ENCODE assay signal across 36 cellular contexts in the genomic region with DNA sequence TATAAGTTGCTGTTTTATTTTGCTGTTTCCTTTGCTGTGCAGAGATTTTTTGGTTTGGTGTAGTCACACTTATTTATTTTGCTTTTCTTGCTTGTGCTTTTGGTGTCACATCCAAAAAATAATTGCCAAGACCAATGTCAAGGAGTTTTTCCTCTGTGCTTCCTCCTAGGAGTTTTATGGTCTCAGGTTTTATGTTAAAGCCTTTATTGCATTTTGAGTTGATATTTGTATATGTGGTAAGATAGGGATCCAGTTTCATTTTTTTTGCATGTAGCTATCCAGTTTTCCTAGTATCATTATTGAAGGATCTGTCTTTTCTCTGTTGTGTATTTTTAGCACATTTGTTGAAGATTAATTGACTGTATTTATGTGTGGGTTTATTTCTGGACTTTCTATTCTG.
A peak's percentile ranks its signal among the peaks of the same experiment; 100 is the strongest.
DNase-seq lines count a peak whose midpoint lies in the region; ATAC-seq, FAIRE-seq and TF ChIP-seq lines count a peak whose summit lies in the region.
"Had no signal": no experiment of that assay in that cellular context is flagged by ENCODE, and none has a peak within 500 bp of the region (broad histone marks: within the 10 kb centered on the region; RNA-seq: fewer than 3 reads in every experiment).

No MANE protein-coding gene starts in this region.

- no peak overlapping the region for H3K4me3 Mint-ChIP-seq in Calu3 (ENCODE audit: low read depth, unreplicated experiment)
- H3K4me3 Mint-ChIP-seq: B cell; CD14-positive monocyte; CD4-positive, alpha-beta memory T cell; CD4-positive, alpha-beta T cell; CD4-positive, CD25-positive, alpha-beta regulatory T cell; CD8-positive, alpha-beta memory T cell; CD8-positive, alpha-beta T cell had no signal

- H3K4me1 Mint-ChIP-seq in Calu3 (ENCODE audit: low read depth, unreplicated experiment), result peaks cover 45% of the 10 kb centered on the region
- H3K4me1 Mint-ChIP-seq: B cell; CD4-positive, alpha-beta memory T cell; CD4-positive, CD25-positive, alpha-beta regulatory T cell; CD8-positive, alpha-beta memory T cell had no signal

- H3K27me3 ChIP-seq in spleen (replicated peaks in 1 of 7), result no peaks in the 10 kb centered on the region
- H3K27me3 ChIP-seq: BE2C; BLaER1; BLaER1 treated with 17β-estradiol and CSF1 and Interleukin-3, amounts not matched to agents 10 nM and 100 nM had no signal

- peaks cover 83% of the 10 kb centered on the region for H3K36me3 Mint-ChIP-seq in Calu3 (ENCODE audit: insufficient read depth, unreplicated experiment)
- H3K36me3 Mint-ChIP-seq: CD14-positive monocyte; CD4-positive, alpha-beta memory T cell; CD4-positive, CD25-positive, alpha-beta regulatory T cell; CD8-positive, alpha-beta memory T cell; CD8-positive, alpha-beta T cell had no signal

- H3K36me3 ChIP-seq in mucosa of descending colon (ENCODE audit: low read depth) (no peaks in the 10 kb centered on the region), spleen (no peaks in the 10 kb centered on the region)
- H3K36me3 ChIP-seq: BLaER1; BLaER1 treated with 17β-estradiol and CSF1 and Interleukin-3, amounts not matched to agents 10 nM and 100 nM had no signal

- DNase-seq in Calu3, result no peak
- no peak for DNase-seq in left colon
- DNase-seq in mucosa of descending colon, result no peak
- no peak for DNase-seq in spleen
- no peak for DNase-seq in activated effector memory CD4-positive, alpha-beta T cell treated with Interleukin-2 at 50 U/mL for 16 hours
- DNase-seq in UCSD-AML1 (lab: John Stamatoyannopoulos, UW; ENCODE audit: unreplicated experiment), result no peak
- DNase-seq: 8988T; ACHN; AML-193; BE2C; C1 segment of cervical spinal cord; Caco-2; CD4-positive, alpha-beta memory T cell; CD4-positive, alpha-beta T cell; CD4-positive, CD25-positive, alpha-beta regulatory T cell; CD8-positive, alpha-beta memory T cell; CD8-positive, alpha-beta T cell; COR-L47; DMS 273 treated with DMSO at 0.1 percent for 48 hours; DMS153; DMS53; DMS79; DMS79 treated with DMSO at 0.1 percent for 48 hours; DND-41; EL had no signal

- H3K27ac Mint-ChIP-seq in Calu3 (ENCODE audit: unreplicated experiment), result peak overlapping the region; percentile 22
- H3K27ac Mint-ChIP-seq: B cell; CD14-positive monocyte; CD4-positive, alpha-beta memory T cell; CD4-positive, alpha-beta T cell; CD4-positive, CD25-positive, alpha-beta regulatory T cell; CD8-positive, alpha-beta memory T cell; CD8-positive, alpha-beta T cell had no signal

- H3K4me3 ChIP-seq in mucosa of descending colon, result no peak overlapping the region
- no peak overlapping the region for H3K4me3 ChIP-seq in spleen
- H3K4me3 ChIP-seq: A549; BLaER1; BLaER1 treated with 17β-estradiol and CSF1 and Interleukin-3, amounts not matched to agents 10 nM and 100 nM had no signal

- H3K9me3 Mint-ChIP-seq in Calu3 (ENCODE audit: low read depth, unreplicated experiment), result peaks cover 9% of the 10 kb centered on the region
- H3K9me3 Mint-ChIP-seq: CD4-positive, alpha-beta T cell; CD8-positive, alpha-beta T cell had no signal

- FAIRE-seq in colon (lab: Jason Lieb, UNC), result peak; percentile 28
- FAIRE-seq: A204.1, A549, D721Med had no signal

- no peak for TF ChIP-seq CTCF in Calu3 (IDR thresholded peaks at IDR 0.05; ENCODE audit: unreplicated experiment)
- TF ChIP-seq CTCF in mucosa of descending colon (IDR thresholded peaks at IDR 0.05), result no peak
- TF ChIP-seq CTCF in spleen (IDR thresholded peaks at IDR 0.05 in 8 of 11, conservative IDR thresholded peaks at IDR 0.05 in 3 of 11), result no peak

- H3K27ac ChIP-seq in spleen, result no peak overlapping the region
- H3K27ac ChIP-seq: 22Rv1; A549; BLaER1; BLaER1 treated with 17β-estradiol and CSF1 and Interleukin-3, amounts not matched to agents 10 nM and 100 nM; C4-2B had no signal

- TF ChIP-seq POLR2A in spleen (IDR thresholded peaks at IDR 0.05), result no peak

- H3K27me3 Mint-ChIP-seq in Calu3 (ENCODE audit: unreplicated experiment), result no peaks in the 10 kb centered on the region

- no peaks in the 10 kb centered on the region for H3K4me1 ChIP-seq in mucosa of descending colon (ENCODE audit: low read depth)
- no peaks in the 10 kb centered on the region for H3K4me1 ChIP-seq in spleen
- H3K4me1 ChIP-seq: A549; BLaER1; BLaER1 treated with 17β-estradiol and CSF1 and Interleukin-3, amounts not matched to agents 10 nM and 100 nM; Caco-2 had no signal

- intact Hi-C loops in Calu3 (cut with micrococcal nuclease; ENCODE audit: unreplicated experiment) (no loop called here), left colon (cut with DNase I, micrococcal nuclease) (no loop called here), mucosa of descending colon (cut with DNase I, micrococcal nuclease) (no loop called here), spleen (cut with DNase I; ENCODE audit: low total_unique reads) (no loop called here)

- CTCF ChIA-PET in Calu3 (lab: Charles Lee), result interaction anchor here (0.6 kb wide), 1 partner anchor 16 kb away, joined by 3 read pairs; no protein-coding TSS in a partner anchor

- no TSS peak for BruUV-seq in Calu3 (replicated peaks; lab: Mats Ljungman, UMichigan)

- ATAC-seq in left colon (peak; percentile 84), mucosa of descending colon (peak; percentile 52), GM19035 (IDR thresholded peaks at IDR 0.05; ENCODE audit: unreplicated experiment) (no peak)
- ATAC-seq: A549; CD8-positive, alpha-beta T cell had no signal

- H3K9me3 ChIP-seq in mucosa of descending colon, result no peaks in the 10 kb centered on the region
- peaks cover 0 to 7% (median 0%) of the 10 kb centered on the region in 8 donors for H3K9me3 ChIP-seq in spleen
- H3K9me3 ChIP-seq: A549, BE2C, BLaER1 had no signal
